Comparison of ENCODE assay signal across 1 cellular context in the genomic region with DNA sequence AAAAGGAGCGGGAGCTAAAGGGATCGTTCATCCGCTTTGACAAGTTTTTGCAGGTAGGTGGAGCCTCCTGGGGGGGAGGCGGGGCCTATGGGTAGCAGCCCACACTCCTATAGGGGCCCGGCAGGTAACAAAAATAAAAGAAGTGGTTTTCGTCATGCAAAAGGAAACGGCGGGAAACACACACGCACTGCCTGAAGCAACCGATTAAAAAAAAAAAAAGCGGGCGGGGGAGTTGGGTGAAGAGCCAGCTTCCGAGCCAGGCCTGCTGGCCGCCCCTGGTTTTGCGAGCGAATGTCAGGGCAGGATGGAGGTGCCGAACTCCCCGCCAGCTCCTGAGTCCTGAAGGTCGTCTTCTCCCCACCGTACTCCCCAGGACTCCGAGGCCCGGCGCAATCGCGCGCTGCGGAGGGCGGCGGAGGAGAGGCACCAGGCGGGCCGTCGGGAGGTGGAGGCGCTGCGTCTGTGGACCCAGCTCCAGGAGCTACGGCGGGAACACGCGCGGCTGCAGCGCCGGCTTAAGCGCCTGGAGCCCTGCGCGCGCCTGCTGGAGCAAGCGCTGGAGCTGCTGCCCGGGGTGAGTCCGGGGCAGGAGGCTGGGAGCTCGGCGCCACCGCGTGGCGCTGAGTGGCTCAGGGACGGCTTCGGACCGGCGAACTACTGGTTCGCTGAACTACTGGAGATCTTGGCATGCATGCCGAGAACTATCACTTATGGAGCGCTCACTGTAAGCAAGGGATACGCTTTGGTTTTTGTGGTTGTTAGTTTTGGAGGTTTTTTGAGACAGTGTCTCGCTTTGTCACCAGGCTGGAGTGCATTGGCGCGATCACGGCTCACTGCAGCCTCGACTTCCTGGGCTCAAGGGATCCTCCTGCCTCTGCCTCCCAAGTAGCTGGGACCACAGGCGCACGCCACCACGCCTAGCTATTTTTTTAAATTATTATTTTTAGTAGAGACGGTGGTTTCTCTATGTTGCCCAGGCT.
A peak's percentile ranks its signal among the peaks of the same experiment; 100 is the strongest.
TF ChIP-seq lines count a peak whose summit lies in the region.

No MANE protein-coding gene starts in this region.

TF ChIP-seq in K562, 482 proteins besides CTCF, POLR2A, EP300 and RAD21 (continued from another document and continues in another):
- peak in 2 of 3 experiments; percentile 12 to 21 for TF ChIP-seq YY1 (IDR thresholded peaks at IDR 0.05; ENCODE audit: borderline replicate concordance in 1 of 3, control insufficient read depth in 1 of 3, extremely low read depth in 1 of 3, insufficient read depth in 3 of 3, insufficient read length in 1 of 3, insufficient replicate concordance in 2 of 3, low read depth in 1 of 3, low read length in 2 of 3)
- TF ChIP-seq ZNF511 (CRISPR knock-in tag; IDR thresholded peaks at IDR 0.05): peak; percentile 98
- TF ChIP-seq SRSF7 (optimal IDR thresholded peaks at IDR 0.05; ENCODE audit: low read depth, low read length): no peak
- no peak for TF ChIP-seq ZNF592 (IDR thresholded peaks at IDR 0.05)
- TF ChIP-seq ZKSCAN8 (CRISPR knock-in tag; IDR thresholded peaks at IDR 0.05): 0 out of 2 replicates have a peak, but pooled peaks have one; percentile 46
- no peak for TF ChIP-seq ZKSCAN1 (IDR thresholded peaks at IDR 0.05; ENCODE audit: low read depth, low read length)
- TF ChIP-seq SNIP1 (IDR thresholded peaks at IDR 0.05; ENCODE audit: low read depth): peak; percentile 62; the same call in 1 of the 2 replicates
- TF ChIP-seq VEZF1 (CRISPR knock-in tag; IDR thresholded peaks at IDR 0.05): 0 out of 2 replicates have a peak, but pooled peaks have one; percentile 26
- TF ChIP-seq XRCC3 (IDR thresholded peaks at IDR 0.05): no peak
- TF ChIP-seq NONO (IDR thresholded peaks at IDR 0.05; ENCODE audit: low read depth in 2 of 2, low read length in 1 of 2): no peak
- TF ChIP-seq ZNF354B (CRISPR knock-in tag; IDR thresholded peaks at IDR 0.05): no peak
- TF ChIP-seq ETS1 (conservative IDR thresholded peaks at IDR 0.05; ENCODE audit: control insufficient read depth, low read depth, low read length): 0 out of 2 replicates have a peak, but pooled peaks have one; percentile 40
- TF ChIP-seq BHLHE40 (IDR thresholded peaks at IDR 0.05; ENCODE audit: low read length): no peak
- TF ChIP-seq, protein P1, sequence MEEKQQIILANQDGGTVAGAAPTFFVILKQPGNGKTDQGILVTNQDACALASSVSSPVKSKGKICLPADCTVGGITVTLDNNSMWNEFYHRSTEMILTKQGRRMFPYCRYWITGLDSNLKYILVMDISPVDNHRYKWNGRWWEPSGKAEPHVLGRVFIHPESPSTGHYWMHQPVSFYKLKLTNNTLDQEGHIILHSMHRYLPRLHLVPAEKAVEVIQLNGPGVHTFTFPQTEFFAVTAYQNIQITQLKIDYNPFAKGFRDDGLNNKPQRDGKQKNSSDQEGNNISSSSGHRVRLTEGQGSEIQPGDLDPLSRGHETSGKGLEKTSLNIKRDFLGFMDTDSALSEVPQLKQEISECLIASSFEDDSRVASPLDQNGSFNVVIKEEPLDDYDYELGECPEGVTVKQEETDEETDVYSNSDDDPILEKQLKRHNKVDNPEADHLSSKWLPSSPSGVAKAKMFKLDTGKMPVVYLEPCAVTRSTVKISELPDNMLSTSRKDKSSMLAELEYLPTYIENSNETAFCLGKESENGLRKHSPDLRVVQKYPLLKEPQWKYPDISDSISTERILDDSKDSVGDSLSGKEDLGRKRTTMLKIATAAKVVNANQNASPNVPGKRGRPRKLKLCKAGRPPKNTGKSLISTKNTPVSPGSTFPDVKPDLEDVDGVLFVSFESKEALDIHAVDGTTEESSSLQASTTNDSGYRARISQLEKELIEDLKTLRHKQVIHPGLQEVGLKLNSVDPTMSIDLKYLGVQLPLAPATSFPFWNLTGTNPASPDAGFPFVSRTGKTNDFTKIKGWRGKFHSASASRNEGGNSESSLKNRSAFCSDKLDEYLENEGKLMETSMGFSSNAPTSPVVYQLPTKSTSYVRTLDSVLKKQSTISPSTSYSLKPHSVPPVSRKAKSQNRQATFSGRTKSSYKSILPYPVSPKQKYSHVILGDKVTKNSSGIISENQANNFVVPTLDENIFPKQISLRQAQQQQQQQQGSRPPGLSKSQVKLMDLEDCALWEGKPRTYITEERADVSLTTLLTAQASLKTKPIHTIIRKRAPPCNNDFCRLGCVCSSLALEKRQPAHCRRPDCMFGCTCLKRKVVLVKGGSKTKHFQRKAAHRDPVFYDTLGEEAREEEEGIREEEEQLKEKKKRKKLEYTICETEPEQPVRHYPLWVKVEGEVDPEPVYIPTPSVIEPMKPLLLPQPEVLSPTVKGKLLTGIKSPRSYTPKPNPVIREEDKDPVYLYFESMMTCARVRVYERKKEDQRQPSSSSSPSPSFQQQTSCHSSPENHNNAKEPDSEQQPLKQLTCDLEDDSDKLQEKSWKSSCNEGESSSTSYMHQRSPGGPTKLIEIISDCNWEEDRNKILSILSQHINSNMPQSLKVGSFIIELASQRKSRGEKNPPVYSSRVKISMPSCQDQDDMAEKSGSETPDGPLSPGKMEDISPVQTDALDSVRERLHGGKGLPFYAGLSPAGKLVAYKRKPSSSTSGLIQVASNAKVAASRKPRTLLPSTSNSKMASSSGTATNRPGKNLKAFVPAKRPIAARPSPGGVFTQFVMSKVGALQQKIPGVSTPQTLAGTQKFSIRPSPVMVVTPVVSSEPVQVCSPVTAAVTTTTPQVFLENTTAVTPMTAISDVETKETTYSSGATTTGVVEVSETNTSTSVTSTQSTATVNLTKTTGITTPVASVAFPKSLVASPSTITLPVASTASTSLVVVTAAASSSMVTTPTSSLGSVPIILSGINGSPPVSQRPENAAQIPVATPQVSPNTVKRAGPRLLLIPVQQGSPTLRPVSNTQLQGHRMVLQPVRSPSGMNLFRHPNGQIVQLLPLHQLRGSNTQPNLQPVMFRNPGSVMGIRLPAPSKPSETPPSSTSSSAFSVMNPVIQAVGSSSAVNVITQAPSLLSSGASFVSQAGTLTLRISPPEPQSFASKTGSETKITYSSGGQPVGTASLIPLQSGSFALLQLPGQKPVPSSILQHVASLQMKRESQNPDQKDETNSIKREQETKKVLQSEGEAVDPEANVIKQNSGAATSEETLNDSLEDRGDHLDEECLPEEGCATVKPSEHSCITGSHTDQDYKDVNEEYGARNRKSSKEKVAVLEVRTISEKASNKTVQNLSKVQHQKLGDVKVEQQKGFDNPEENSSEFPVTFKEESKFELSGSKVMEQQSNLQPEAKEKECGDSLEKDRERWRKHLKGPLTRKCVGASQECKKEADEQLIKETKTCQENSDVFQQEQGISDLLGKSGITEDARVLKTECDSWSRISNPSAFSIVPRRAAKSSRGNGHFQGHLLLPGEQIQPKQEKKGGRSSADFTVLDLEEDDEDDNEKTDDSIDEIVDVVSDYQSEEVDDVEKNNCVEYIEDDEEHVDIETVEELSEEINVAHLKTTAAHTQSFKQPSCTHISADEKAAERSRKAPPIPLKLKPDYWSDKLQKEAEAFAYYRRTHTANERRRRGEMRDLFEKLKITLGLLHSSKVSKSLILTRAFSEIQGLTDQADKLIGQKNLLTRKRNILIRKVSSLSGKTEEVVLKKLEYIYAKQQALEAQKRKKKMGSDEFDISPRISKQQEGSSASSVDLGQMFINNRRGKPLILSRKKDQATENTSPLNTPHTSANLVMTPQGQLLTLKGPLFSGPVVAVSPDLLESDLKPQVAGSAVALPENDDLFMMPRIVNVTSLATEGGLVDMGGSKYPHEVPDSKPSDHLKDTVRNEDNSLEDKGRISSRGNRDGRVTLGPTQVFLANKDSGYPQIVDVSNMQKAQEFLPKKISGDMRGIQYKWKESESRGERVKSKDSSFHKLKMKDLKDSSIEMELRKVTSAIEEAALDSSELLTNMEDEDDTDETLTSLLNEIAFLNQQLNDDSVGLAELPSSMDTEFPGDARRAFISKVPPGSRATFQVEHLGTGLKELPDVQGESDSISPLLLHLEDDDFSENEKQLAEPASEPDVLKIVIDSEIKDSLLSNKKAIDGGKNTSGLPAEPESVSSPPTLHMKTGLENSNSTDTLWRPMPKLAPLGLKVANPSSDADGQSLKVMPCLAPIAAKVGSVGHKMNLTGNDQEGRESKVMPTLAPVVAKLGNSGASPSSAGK (IDR thresholded peaks at IDR 0.05): peak; percentile 89
- TF ChIP-seq KLF6 (CRISPR knock-in tag; IDR thresholded peaks at IDR 0.05; ENCODE audit: borderline replicate concordance): no peak
- TF ChIP-seq CBFB (CRISPR knock-in tag; IDR thresholded peaks at IDR 0.05): 0 out of 2 replicates have a peak, but pooled peaks have one; percentile 17
- TF ChIP-seq RBBP5 (IDR thresholded peaks at IDR 0.05; ENCODE audit: borderline replicate concordance, insufficient read depth, low read length, poor library complexity, severe bottlenecking): no peak
- no peak for TF ChIP-seq TGIF2 (CRISPR knock-in tag; IDR thresholded peaks at IDR 0.05)
- no peak for TF ChIP-seq GTF2A2 (tag; IDR thresholded peaks at IDR 0.05)
- no peak for TF ChIP-seq PML (IDR thresholded peaks at IDR 0.05; ENCODE audit: low read length)
- no peak for TF ChIP-seq PHF21A (IDR thresholded peaks at IDR 0.05; ENCODE audit: borderline replicate concordance, low read depth)
- no peak for TF ChIP-seq SNRNP70 (optimal IDR thresholded peaks at IDR 0.05; ENCODE audit: low read depth, low read length)
- TF ChIP-seq, protein P2, sequence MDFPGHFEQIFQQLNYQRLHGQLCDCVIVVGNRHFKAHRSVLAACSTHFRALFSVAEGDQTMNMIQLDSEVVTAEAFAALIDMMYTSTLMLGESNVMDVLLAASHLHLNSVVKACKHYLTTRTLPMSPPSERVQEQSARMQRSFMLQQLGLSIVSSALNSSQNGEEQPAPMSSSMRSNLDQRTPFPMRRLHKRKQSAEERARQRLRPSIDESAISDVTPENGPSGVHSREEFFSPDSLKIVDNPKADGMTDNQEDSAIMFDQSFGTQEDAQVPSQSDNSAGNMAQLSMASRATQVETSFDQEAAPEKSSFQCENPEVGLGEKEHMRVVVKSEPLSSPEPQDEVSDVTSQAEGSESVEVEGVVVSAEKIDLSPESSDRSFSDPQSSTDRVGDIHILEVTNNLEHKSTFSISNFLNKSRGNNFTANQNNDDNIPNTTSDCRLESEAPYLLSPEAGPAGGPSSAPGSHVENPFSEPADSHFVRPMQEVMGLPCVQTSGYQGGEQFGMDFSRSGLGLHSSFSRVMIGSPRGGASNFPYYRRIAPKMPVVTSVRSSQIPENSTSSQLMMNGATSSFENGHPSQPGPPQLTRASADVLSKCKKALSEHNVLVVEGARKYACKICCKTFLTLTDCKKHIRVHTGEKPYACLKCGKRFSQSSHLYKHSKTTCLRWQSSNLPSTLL (IDR thresholded peaks at IDR 0.05): no peak
